11 cellular contexts compared by ENCODE assay signal in the genomic region with DNA sequence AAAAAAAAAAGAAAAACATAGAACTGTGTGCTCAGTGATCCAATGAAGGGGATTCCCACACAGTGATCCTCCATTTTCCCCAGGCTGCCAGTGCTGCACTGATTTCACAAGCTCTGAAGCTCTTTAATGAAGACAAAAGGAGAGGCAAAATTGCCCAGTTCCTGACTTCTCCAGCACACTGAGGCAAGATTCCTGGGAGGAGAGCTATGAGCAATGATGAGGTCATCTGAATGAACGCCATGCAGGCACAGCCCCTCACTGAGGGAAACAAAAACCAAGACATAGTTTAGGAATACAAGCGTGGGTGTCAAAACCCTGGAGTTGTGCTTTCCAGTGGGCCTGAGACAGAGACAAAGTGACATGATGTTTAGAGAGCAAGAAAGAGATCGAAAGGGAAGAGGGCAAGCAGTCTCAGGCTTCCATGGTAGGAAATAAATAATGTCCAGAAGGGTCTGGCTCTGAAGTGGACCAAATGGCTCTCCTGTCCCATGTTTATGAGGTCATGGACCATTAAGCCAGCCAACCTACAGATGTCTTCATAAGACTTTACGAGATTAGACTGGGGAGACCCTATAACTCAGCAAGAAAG. TPM values are rescaled to one million over a fixed set of nuclear protein-coding genes. Genes with fewer than 3 reads are reported as not detected.
DNase-seq lines count a peak whose midpoint lies in the region; ATAC-seq, FAIRE-seq and TF ChIP-seq lines count a peak whose summit lies in the region.
"Had no signal": no experiment of that assay in that cellular context is flagged by ENCODE, and none has a peak within 500 bp of the region (broad histone marks: within the 10 kb centered on the region; RNA-seq: fewer than 3 reads in every experiment).

No MANE protein-coding gene starts in this region.

- peaks cover 4% of the 10 kb centered on the region for H3K79me1 ChIP-seq in mesenchymal stem cell (replicated peaks; ENCODE audit: low read length, poor library complexity, severe bottlenecking)

- WGBS in mesenchymal stem cell = 18% methylated on average over 4 of the region's 4 CpGs

- peak overlapping the region in 1 of 2 experiments; percentile 7 for H3K4ac ChIP-seq in mesenchymal stem cell (ENCODE audit: low read depth in 1 of 2, low read length in 2 of 2)

- H3K4me1 Mint-ChIP-seq in activated CD4-positive, alpha-beta T cell treated with anti-CD3 and anti-CD28 coated beads for 36 hours = peaks cover 6% of the 10 kb centered on the region
- peaks cover 0 to 13% (median 7%) of the 10 kb centered on the region in 4 donors for H3K4me1 Mint-ChIP-seq in naive thymus-derived CD8-positive, alpha-beta T cell

- CTCF ChIA-PET in activated CD4-positive, alpha-beta T cell treated with anti-CD3 and anti-CD28 coated beads for 36 hours (lab: Charles Lee) = interaction anchor here (1.2 to 2.1 kb wide), 5 partner anchors 10 to 153 kb away, joined by 3 to 11 read pairs (median 4); no protein-coding TSS in a partner anchor

- peaks cover 11% of the 10 kb centered on the region for H3K4me1 ChIP-seq in mesenchymal stem cell (ENCODE audit: control insufficient read depth, insufficient read depth, low read depth, low read length)
- H3K4me1 ChIP-seq: HAP-1 had no signal

- peak overlapping the region; percentile 36 for H3K4me2 ChIP-seq in mesenchymal stem cell (ENCODE audit: low read length, poor library complexity, severe bottlenecking)

- H3K36me3 ChIP-seq in bronchial epithelial cell (ENCODE audit: control insufficient read depth, insufficient read depth, low read length) (no peaks in the 10 kb centered on the region), mesenchymal stem cell (ENCODE audit: control insufficient read depth in 1 of 2, insufficient read depth in 2 of 2, low read depth in 1 of 2, low read length in 2 of 2) (peaks cover 0 to 3% of the 10 kb centered on the region in 2 experiments)

- peak overlapping the region; percentile 85 for H3K27ac ChIP-seq in mesenchymal stem cell (ENCODE audit: low read length, poor library complexity, severe bottlenecking)

- ATAC-seq in activated CD4-positive, alpha-beta T cell treated with anti-CD3 and anti-CD28 coated beads for 36 hours = no peak
- no peak for ATAC-seq in GM21423 (IDR thresholded peaks at IDR 0.05; ENCODE audit: unreplicated experiment)
- no peak for ATAC-seq in naive thymus-derived CD8-positive, alpha-beta T cell
- ATAC-seq: natural killer cell treated with Interleukin-12 subunit alpha and Interleukin-12 subunit beta and Interleukin-15 and Interleukin-18, amount 100 ng/mL, for 72 hours had no signal

- no peak overlapping the region for H2BK5ac ChIP-seq in mesenchymal stem cell (ENCODE audit: low read depth, low read length, poor library complexity, severe bottlenecking)

- H3K18ac ChIP-seq in mesenchymal stem cell (ENCODE audit: low read depth in 1 of 2, low read length in 2 of 2) = peak overlapping the region; percentile 24 to 68

- peak overlapping the region in 1 of 2 experiments; percentile 45 for H2BK12ac ChIP-seq in mesenchymal stem cell (ENCODE audit: low read length in 2 of 2)

- intact Hi-C loops in activated CD4-positive, alpha-beta T cell treated with anti-CD3 and anti-CD28 coated beads for 36 hours (cut with DNase I, micrococcal nuclease) = no loop called here

- peak overlapping the region; percentile 47 for H2AK5ac ChIP-seq in mesenchymal stem cell (ENCODE audit: low read length, severe bottlenecking)

- no peaks in the 10 kb centered on the region for H3K9me3 ChIP-seq in mesenchymal stem cell (ENCODE audit: control insufficient read depth, low read length)
- H3K9me3 ChIP-seq: HAP-1 had no signal

- FAIRE-seq in bronchial epithelial cell (lab: Jason Lieb, UNC) = peak; percentile 62
- FAIRE-seq in urothelium cell line (lab: Jason Lieb, UNC) = peak; percentile 59

- POLR2A ChIA-PET in activated CD4-positive, alpha-beta T cell treated with anti-CD3 and anti-CD28 coated beads for 36 hours (lab: Charles Lee) = no interaction called here
- POLR2A ChIA-PET in naive thymus-derived CD8-positive, alpha-beta T cell (lab: Charles Lee) = interaction anchor here (0.7 kb wide), 2 partner anchors 23 to 260 kb away, joined by 3 read pairs; no protein-coding TSS in a partner anchor

- no peak for TF ChIP-seq CTCF in bronchial epithelial cell (IDR thresholded peaks at IDR 0.05; ENCODE audit: insufficient read depth, low read length, severe bottlenecking)

- no peak overlapping the region for H4K8ac ChIP-seq in mesenchymal stem cell (ENCODE audit: low read length)

- no peak overlapping the region for H3K4me3 Mint-ChIP-seq in activated CD4-positive, alpha-beta T cell treated with anti-CD3 and anti-CD28 coated beads for 36 hours
- H3K4me3 Mint-ChIP-seq in naive thymus-derived CD8-positive, alpha-beta T cell = no peak overlapping the region
- H3K4me3 Mint-ChIP-seq: natural killer cell treated with Interleukin-12 subunit alpha and Interleukin-12 subunit beta and Interleukin-15 and Interleukin-18, amount 100 ng/mL, for 72 hours had no signal

- H3K27me3 Mint-ChIP-seq in activated CD4-positive, alpha-beta T cell treated with anti-CD3 and anti-CD28 coated beads for 36 hours = no peaks in the 10 kb centered on the region
- H3K27me3 Mint-ChIP-seq in naive thymus-derived CD8-positive, alpha-beta T cell = no peaks in the 10 kb centered on the region

- no peak overlapping the region for H2BK15ac ChIP-seq in mesenchymal stem cell (ENCODE audit: low read depth, poor library complexity, severe bottlenecking)

- no peak overlapping the region for H3K14ac ChIP-seq in mesenchymal stem cell (ENCODE audit: low read length in 2 of 2)

- peak overlapping the region; percentile 80 for H3K9ac ChIP-seq in mesenchymal stem cell (ENCODE audit: low read length)

- DNase-seq in activated CD4-positive, alpha-beta T cell treated with anti-CD3 and anti-CD28 coated beads for 36 hours = no peak
- DNase-seq in activated CD4-positive, alpha-beta T cell treated with anti-CD3 and anti-CD28 coated beads for 4 hours = no peak
- peak; percentile 98 for DNase-seq in bronchial epithelial cell (ENCODE audit: low read depth)
- DNase-seq in mesenchymal stem cell = peak; percentile 97
- peak; percentile 82 for DNase-seq in urothelium cell line (ENCODE audit: low spot score)
- no peak for DNase-seq in stimulated activated CD4-positive, alpha-beta T cell treated with anti-CD3 and anti-CD28 coated beads, Interleukin-1b, Interleukin-23, amount 100 ng/mL, for 48 hours
- DNase-seq in naive thymus-derived CD8-positive, alpha-beta T cell = no peak
- DNase-seq: NCI-H526 had no signal

- H3K23ac ChIP-seq in mesenchymal stem cell (ENCODE audit: low read length in 2 of 2) = no peak overlapping the region

- H3K4me3 ChIP-seq in bronchial epithelial cell (ENCODE audit: low read depth, low read length) (no peak overlapping the region), mesenchymal stem cell (ENCODE audit: insufficient read depth in 1 of 2, low read depth in 1 of 2, low read length in 2 of 2) (peak overlapping the region in 1 of 2 experiments; percentile 46)
- H3K4me3 ChIP-seq: HAP-1 had no signal

- H2BK120ac ChIP-seq in mesenchymal stem cell (ENCODE audit: low read depth, low read length) = no peak overlapping the region

- H3K36me3 Mint-ChIP-seq in activated CD4-positive, alpha-beta T cell treated with anti-CD3 and anti-CD28 coated beads for 36 hours (ENCODE audit: low read depth) = peaks cover 1% of the 10 kb centered on the region
- peaks cover 0 to 9% (median 0%) of the 10 kb centered on the region in 3 donors for H3K36me3 Mint-ChIP-seq in naive thymus-derived CD8-positive, alpha-beta T cell
- H3K36me3 Mint-ChIP-seq: natural killer cell treated with Interleukin-12 subunit alpha and Interleukin-12 subunit beta and Interleukin-15 and Interleukin-18, amount 100 ng/mL, for 72 hours had no signal

- no peak overlapping the region for H4K91ac ChIP-seq in mesenchymal stem cell (ENCODE audit: low read length)

- peak overlapping the region; percentile 4 for H3K27ac Mint-ChIP-seq in activated CD4-positive, alpha-beta T cell treated with anti-CD3 and anti-CD28 coated beads for 36 hours
- H3K27ac Mint-ChIP-seq in naive thymus-derived CD8-positive, alpha-beta T cell = no peak overlapping the region
- H3K27ac Mint-ChIP-seq: natural killer cell treated with Interleukin-12 subunit alpha and Interleukin-12 subunit beta and Interleukin-15 and Interleukin-18, amount 100 ng/mL, for 72 hours had no signal

- no peak overlapping the region for H2AFZ ChIP-seq in mesenchymal stem cell (ENCODE audit: low read depth, low read length)

- H3K9me3 Mint-ChIP-seq in activated CD4-positive, alpha-beta T cell treated with anti-CD3 and anti-CD28 coated beads for 36 hours (ENCODE audit: low read depth) = no peaks in the 10 kb centered on the region
- no peaks in the 10 kb centered on the region for H3K9me3 Mint-ChIP-seq in naive thymus-derived CD8-positive, alpha-beta T cell
- H3K9me3 Mint-ChIP-seq: natural killer cell treated with Interleukin-12 subunit alpha and Interleukin-12 subunit beta and Interleukin-15 and Interleukin-18, amount 100 ng/mL, for 72 hours had no signal

- no peaks in the 10 kb centered on the region for H3K27me3 ChIP-seq in bronchial epithelial cell (ENCODE audit: control insufficient read depth, insufficient read depth, low read length)
- no peaks in the 10 kb centered on the region for H3K27me3 ChIP-seq in mesenchymal stem cell (ENCODE audit: control insufficient read depth in 1 of 2, insufficient read depth in 1 of 2, low read length in 2 of 2)

RNA-seq across cellular contexts. Expression of gene SMUG1, which starts 40.9 kb away (rescaled TPM):
- total RNA-seq in activated CD4-positive, alpha-beta T cell treated with anti-CD3 and anti-CD28 coated beads for 36 hours = 10 to 100 TPM; 19.5 to 28.5 TPM
- total RNA-seq in bronchial epithelial cell = 36.1 and 48.5 TPM in 2 replicates
- polyA plus RNA-seq in mesenchymal stem cell (2013, experiment 1 of 2) = 19.6 TPM
- 20.7 TPM for polyA plus RNA-seq in mesenchymal stem cell (2013, experiment 2 of 2)
- total RNA-seq in naive thymus-derived CD8-positive, alpha-beta T cell = 10 to 100 TPM; 21.0 to 22.0 TPM
- 10 to 100 TPM; 15.4 to 23.6 (median 17.6) TPM for polyA plus RNA-seq in naive thymus-derived CD8-positive, alpha-beta T cell

RNA-seq across cellular contexts. Expression of gene CBX5, which starts 50.2 kb away (rescaled TPM):
- total RNA-seq in activated CD4-positive, alpha-beta T cell treated with anti-CD3 and anti-CD28 coated beads for 36 hours = 100 to 1,000 TPM; 140 to 146 TPM
- 13.2 and 16.0 TPM in 2 replicates for total RNA-seq in bronchial epithelial cell
- 34.7 TPM for polyA plus RNA-seq in mesenchymal stem cell (2013, experiment 1 of 2)
- 34.1 TPM for polyA plus RNA-seq in mesenchymal stem cell (2013, experiment 2 of 2)
- total RNA-seq in naive thymus-derived CD8-positive, alpha-beta T cell = 10 to 100 TPM; 66.6 to 70.5 TPM
- polyA plus RNA-seq in naive thymus-derived CD8-positive, alpha-beta T cell = 10 to 100 TPM; 23.7 to 34.4 (median 29.4) TPM

RNA-seq across cellular contexts. Expression of gene HNRNPA1, which starts 50.8 kb away (rescaled TPM):
- total RNA-seq in activated CD4-positive, alpha-beta T cell treated with anti-CD3 and anti-CD28 coated beads for 36 hours = 1,000 to 10,000 TPM; 1,642 to 2,308 TPM
- total RNA-seq in bronchial epithelial cell = 329 and 428 TPM in 2 replicates
- polyA plus RNA-seq in mesenchymal stem cell (2013, experiment 1 of 2) = 983 TPM
- 943 TPM for polyA plus RNA-seq in mesenchymal stem cell (2013, experiment 2 of 2)
- 1,000 to 10,000 TPM; 1,109 to 1,141 TPM for total RNA-seq in naive thymus-derived CD8-positive, alpha-beta T cell
- polyA plus RNA-seq in naive thymus-derived CD8-positive, alpha-beta T cell = 1,000 to 10,000 TPM in 1 of 3 donors, 100 to 1,000 TPM in 2; 932 to 1,177 (median 943) TPM

Comparison
In these comparisons a context has a peak if more than half of its experiments do, and no peak if none do; other contexts are left out.
1. DNase-seq: peak in bronchial epithelial cell (single experiment), mesenchymal stem cell (single experiment) and urothelium cell line (single experiment); none in activated CD4-positive, alpha-beta T cell treated with anti-CD3 and anti-CD28 coated beads for 36 hours (single experiment), activated CD4-positive, alpha-beta T cell treated with anti-CD3 and anti-CD28 coated beads for 4 hours (0 of 2), stimulated activated CD4-positive, alpha-beta T cell treated with anti-CD3 and anti-CD28 coated beads, Interleukin-1b, Interleukin-23, amount 100 ng/mL, for 48 hours (single experiment) and naive thymus-derived CD8-positive, alpha-beta T cell (0 of 10).